In genomic region chr9:127450831-127451680, GRCh38 we compare ENCODE assay signal across 8 cellular contexts. TPM values are rescaled to one million over a fixed set of nuclear protein-coding genes. Genes with fewer than 3 reads are reported as not detected.
DNase-seq lines count a peak whose midpoint lies in the region; ATAC-seq, FAIRE-seq and TF ChIP-seq lines count a peak whose summit lies in the region.

LRSAM1 (plus strand) TSS chr9:127451510; CDS start chr9:127454528, 3,018 bp downstream.
RPL12 (minus strand) TSS chr9:127451406; CDS start chr9:127451317, 89 bp downstream.

- H3K9me3 ChIP-seq in keratinocyte (ENCODE audit: control insufficient read depth, low read depth, low read length): no peaks in the 10 kb centered on the region

- peaks cover 18% of the 10 kb centered on the region for H3K4me1 ChIP-seq in keratinocyte (ENCODE audit: control insufficient read depth, extremely low read depth, insufficient read depth, low read length)

- peak within 1 kb of the TSS; percentile 98 for H3K4me2 ChIP-seq in keratinocyte (ENCODE audit: control insufficient read depth, extremely low read depth, insufficient read depth, low read depth, low read length)

- H4K20me1 ChIP-seq in keratinocyte (ENCODE audit: control insufficient read depth, extremely low read depth, insufficient read depth, low read length): peaks cover 47% of the 10 kb centered on the region

- peaks cover 35% of the 10 kb centered on the region for H3K79me2 ChIP-seq in keratinocyte (ENCODE audit: control insufficient read depth, insufficient read depth, low read length)

- peak; percentile 68 for FAIRE-seq in keratinocyte (lab: Jason Lieb, UNC)

- ATAC-seq in GM19043 (IDR thresholded peaks at IDR 0.05; ENCODE audit: low read depth, unreplicated experiment): peak; percentile 58
- peak; percentile 69 for ATAC-seq in HG03354 (IDR thresholded peaks at IDR 0.05; ENCODE audit: poor library complexity, severe bottlenecking, unreplicated experiment)

- peak within 1 kb of the TSS; percentile 94 for H3K9ac ChIP-seq in keratinocyte (ENCODE audit: control insufficient read depth, extremely low read depth, insufficient read depth, low read length)

- H3K36me3 ChIP-seq in keratinocyte (ENCODE audit: control insufficient read depth in 2 of 2, extremely low read depth in 1 of 2, insufficient read depth in 2 of 2, low read length in 2 of 2): peaks cover 33 to 54% of the 10 kb centered on the region in 2 experiments

- no peak for TF ChIP-seq CTCF in keratinocyte (optimal IDR thresholded peaks at IDR 0.05 in 1 of 3, IDR thresholded peaks at IDR 0.05 in 1 of 3, conservative IDR thresholded peaks at IDR 0.05 in 1 of 3; ENCODE audit: extremely low read depth in 1 of 3, insufficient read depth in 2 of 3, low read length in 3 of 3)

- peak; percentile 97 for DNase-seq in AG20443 (ENCODE audit: low spot score)
- peak; percentile 94 for DNase-seq in NCI-H460 (ENCODE audit: extremely low read depth, low read depth)
- peak; percentile 99 for DNase-seq in activated CD4-positive, CD25-positive, alpha-beta regulatory T cell treated with anti-CD3 and anti-CD28 coated beads, Interleukin-2, amount 50 U/mL, for 72 hours
- DNase-seq in cerebellar cortex (ENCODE audit: low spot score): peak; percentile 96
- DNase-seq in keratinocyte (ENCODE audit: low read depth, low spot score): peak; percentile 83
- DNase-seq in stimulated activated CD4-positive, alpha-beta T cell treated with anti-CD3 and anti-CD28 coated beads, Interleukin-12 subunit alpha, Interleukin-12 subunit beta, amount 100 ng/mL, for 48 hours (ENCODE audit: low read depth in 2 of 3, low spot score in 1 of 3): peak; percentile 95 to 99 (median 95)

- H2AFZ ChIP-seq in keratinocyte (ENCODE audit: control insufficient read depth, low read length): peak within 1 kb of the TSS; percentile 89

- peaks cover 4% of the 10 kb centered on the region for H3K9me1 ChIP-seq in keratinocyte (ENCODE audit: control insufficient read depth, extremely low read depth, insufficient read depth, low read length)

- H3K27me3 ChIP-seq in keratinocyte (ENCODE audit: control insufficient read depth, extremely low read depth, insufficient read depth, low read length): no peaks in the 10 kb centered on the region

- H3K27ac ChIP-seq in keratinocyte (ENCODE audit: control insufficient read depth, insufficient read depth, low read length): peak within 1 kb of the TSS; percentile 89

- dilution Hi-C loops in keratinocyte (cut with MboI; ENCODE audit: extremely low pct_ligation_motif_present, low sequenced_read_pairs): no loop called here

- peak within 1 kb of the TSS; percentile 89 to 100 (median 98) for H3K4me3 ChIP-seq in keratinocyte (ENCODE audit: control insufficient read depth in 2 of 3, extremely low read depth in 1 of 3, insufficient read depth in 2 of 3, low read depth in 1 of 3, low read length in 3 of 3)

RNA-seq across cellular contexts. Expression of gene LRSAM1, which starts in this region (rescaled TPM):
- total RNA-seq in NCI-H460 (2014; rRNA removed; shearing (Covaris generic)): 16.1 and 19.0 TPM in 2 replicates
- polyA plus RNA-seq in NCI-H460 (2014; cell fraction: nucleus; rRNA removed): 28.1 and 29.2 TPM in 2 replicates
- polyA plus RNA-seq in keratinocyte: 5.2 to 11.6 TPM (median 7.2 TPM) in 3 replicates
- polyA plus RNA-seq in keratinocyte (2011; ENCODE audit: low read depth): 26.7 TPM
- 4.5 and 7.3 TPM in 2 replicates for polyA plus RNA-seq in keratinocyte (2011; cell fraction: cytosol; rRNA removed)
- polyA plus RNA-seq in keratinocyte (2011; cell fraction: nucleus; rRNA removed): 22.8 and 27.7 TPM in 2 replicates
- polyA plus RNA-seq in keratinocyte (2012; ENCODE audit: low replicate concordance): 12.5 and 16.9 TPM in 2 replicates
- 7.7 to 15.3 TPM (median 8.0 TPM) in 3 replicates for polyA minus RNA-seq in keratinocyte
- 8.2 TPM for polyA minus RNA-seq in keratinocyte (2011; cell fraction: cytosol; rRNA and poly(A)+ RNA removed)
- polyA minus RNA-seq in keratinocyte (2011; cell fraction: nucleus; rRNA and poly(A)+ RNA removed): 17.3 and 20.0 TPM in 2 replicates

RNA-seq across cellular contexts. Expression of gene RPL12, which starts in this region (rescaled TPM):
- total RNA-seq in NCI-H460 (2014; rRNA removed; shearing (Covaris generic)): 4,046 and 4,221 TPM in 2 replicates
- polyA plus RNA-seq in NCI-H460 (2014; cell fraction: nucleus; rRNA removed): 1,836 and 2,011 TPM in 2 replicates
- 2,272 to 2,722 TPM (median 2,671 TPM) in 3 replicates for polyA plus RNA-seq in keratinocyte
- 2,111 TPM for polyA plus RNA-seq in keratinocyte (2011; ENCODE audit: low read depth)
- 2,958 and 3,580 TPM in 2 replicates for polyA plus RNA-seq in keratinocyte (2011; cell fraction: cytosol; rRNA removed)
- 591 and 603 TPM in 2 replicates for polyA plus RNA-seq in keratinocyte (2011; cell fraction: nucleus; rRNA removed)
- polyA plus RNA-seq in keratinocyte (2012; ENCODE audit: low replicate concordance): 2,339 and 3,674 TPM in 2 replicates
- polyA minus RNA-seq in keratinocyte: 715 to 1,260 TPM (median 822 TPM) in 3 replicates
- 1,132 TPM for polyA minus RNA-seq in keratinocyte (2011; cell fraction: cytosol; rRNA and poly(A)+ RNA removed)
- polyA minus RNA-seq in keratinocyte (2011; cell fraction: nucleus; rRNA and poly(A)+ RNA removed): 139 and 149 TPM in 2 replicates

Comparison
In these comparisons a context has a peak if more than half of its experiments do, and no peak if none do; other contexts are left out.
1. Peak in every context shown above with its lines: DNase-seq, ATAC-seq, H3K4me3 ChIP-seq and H3K27ac ChIP-seq.